In the genomic region with DNA sequence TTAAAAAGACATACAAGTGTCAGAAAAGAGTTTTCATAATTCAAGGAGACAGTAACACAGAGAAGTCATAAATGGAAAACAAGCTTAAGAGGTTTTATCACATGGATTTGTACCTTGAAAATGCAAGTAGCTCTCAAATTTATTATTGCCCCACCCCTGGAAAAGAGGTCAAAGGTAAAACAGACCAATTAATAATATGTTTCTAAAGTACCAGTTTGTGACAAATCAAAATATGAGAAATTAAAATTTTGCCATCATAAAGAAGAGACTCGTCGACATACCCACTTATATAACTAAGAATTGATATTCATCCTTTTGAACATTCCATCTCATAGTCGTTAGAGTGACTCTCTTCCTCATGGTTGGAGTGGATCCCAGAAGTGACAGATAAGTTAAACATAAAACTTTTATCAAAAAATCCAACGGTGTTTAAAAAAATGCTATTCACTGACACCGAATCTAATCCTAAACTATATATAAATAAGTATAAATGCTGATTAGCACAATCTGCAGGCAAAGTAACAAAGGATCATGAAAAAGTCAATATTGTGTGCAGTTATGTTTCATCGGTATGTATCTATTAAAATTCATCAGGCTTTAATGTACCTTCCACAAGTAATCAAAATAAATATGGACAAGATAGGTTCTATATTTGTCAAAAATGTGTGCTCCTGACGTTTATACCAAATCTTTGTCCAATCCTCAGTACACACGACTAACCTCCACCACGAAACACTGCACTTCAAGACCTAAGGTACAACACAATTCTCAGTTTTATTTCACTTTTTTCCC, we compare ENCODE assay signal across 9 cellular contexts. TPM values are rescaled to one million over a fixed set of nuclear protein-coding genes. Genes with fewer than 3 reads are reported as not detected.
DNase-seq lines count a peak whose midpoint lies in the region; ATAC-seq and TF ChIP-seq lines count a peak whose summit lies in the region.
"Had no signal": no experiment of that assay in that cellular context is flagged by ENCODE, and none has a peak within 500 bp of the region (broad histone marks: within the 10 kb centered on the region; RNA-seq: fewer than 3 reads in every experiment).

No MANE protein-coding gene starts in this region.

- peak overlapping the region; percentile 76 to 98 (median 91) for H3K4me3 ChIP-seq in heart right ventricle
- peak overlapping the region; percentile 83 to 92 (median 89) for H3K4me3 ChIP-seq in breast epithelium
- H3K4me3 ChIP-seq in vagina, result peak overlapping the region; percentile 88 to 92

- no peaks in the 10 kb centered on the region for H3K36me3 Mint-ChIP-seq in memory B cell
- no peaks in the 10 kb centered on the region for H3K36me3 Mint-ChIP-seq in activated CD4-positive, alpha-beta T cell treated with anti-CD3 and anti-CD28 coated beads, Interleukin-2, amount 10 ng/mL, durations not matched to agents 24 days and 14 days (ENCODE audit: low read depth)

- ATAC-seq in heart right ventricle (no peak), memory B cell (ENCODE audit: low read depth) (no peak)

- no peaks in the 10 kb centered on the region for H3K36me3 ChIP-seq in heart right ventricle
- no peaks in the 10 kb centered on the region for H3K36me3 ChIP-seq in breast epithelium
- H3K36me3 ChIP-seq in vagina, result no peaks in the 10 kb centered on the region

- H3K4me1 ChIP-seq in heart right ventricle (peaks cover under 1 to 76% (median 46%) of the 10 kb centered on the region in 9 donors), breast epithelium (no peaks in the 10 kb centered on the region), vagina (peaks cover 68% of the 10 kb centered on the region)

- H3K27ac ChIP-seq in heart right ventricle (peak overlapping the region in 9 of 10 donors; percentile 6 to 99 (median 96)), breast epithelium (peak overlapping the region; percentile 97 to 98), vagina (peak overlapping the region; percentile 98)

- no peak overlapping the region for H3K4me3 Mint-ChIP-seq in memory B cell
- H3K4me3 Mint-ChIP-seq in activated CD4-positive, alpha-beta T cell treated with anti-CD3 and anti-CD28 coated beads, Interleukin-2, amount 10 ng/mL, durations not matched to agents 24 days and 14 days, result no peak overlapping the region

- TF ChIP-seq CTCF in heart right ventricle (IDR thresholded peaks at IDR 0.05) (no peak), breast epithelium (IDR thresholded peaks at IDR 0.05) (no peak), vagina (IDR thresholded peaks at IDR 0.05) (no peak), GM10266 (IDR thresholded peaks at IDR 0.05; ENCODE audit: control insufficient read depth, insufficient read depth, low read depth, missing control alignments) (no peak)

- no peaks in the 10 kb centered on the region for H3K27me3 ChIP-seq in heart right ventricle
- H3K27me3 ChIP-seq in breast epithelium, result no peaks in the 10 kb centered on the region
- H3K27me3 ChIP-seq in vagina, result no peaks in the 10 kb centered on the region

- 25 to 31% methylated on average over 9 of the region's 9 CpGs for WGBS in heart right ventricle, 2 donors

- intact Hi-C loops in heart right ventricle (cut with DNase I) (loop anchor here in 3 of 10 donors (5.0 to 10.0 kb wide), 3 partner anchors 54 to 123 kb away; no protein-coding TSS in a partner anchor), cardiac septum (cut with DNase I) (no loop called here), breast epithelium (cut with DNase I; ENCODE audit: low total_unique reads) (no loop called here), vagina (cut with DNase I) (no loop called here)
- intact Hi-C loops in activated CD4-positive, alpha-beta T cell treated with anti-CD3 and anti-CD28 coated beads, Interleukin-2, amount 10 ng/mL, durations not matched to agents 24 days and 14 days (cut with micrococcal nuclease), result no loop called here

- H3K9me3 ChIP-seq in heart right ventricle, result no peaks in the 10 kb centered on the region
- H3K9me3 ChIP-seq in breast epithelium, result no peaks in the 10 kb centered on the region
- H3K9me3 ChIP-seq in vagina, result no peaks in the 10 kb centered on the region

- no peaks in the 10 kb centered on the region for H3K9me3 Mint-ChIP-seq in memory B cell
- H3K9me3 Mint-ChIP-seq in activated CD4-positive, alpha-beta T cell treated with anti-CD3 and anti-CD28 coated beads, Interleukin-2, amount 10 ng/mL, durations not matched to agents 24 days and 14 days, result no peaks in the 10 kb centered on the region

- TF ChIP-seq POLR2A in breast epithelium (IDR thresholded peaks at IDR 0.05) (no peak), vagina (IDR thresholded peaks at IDR 0.05) (no peak)

- H3K4me1 Mint-ChIP-seq in memory B cell, result peaks cover 43% of the 10 kb centered on the region
- peaks cover 51% of the 10 kb centered on the region for H3K4me1 Mint-ChIP-seq in activated CD4-positive, alpha-beta T cell treated with anti-CD3 and anti-CD28 coated beads, Interleukin-2, amount 10 ng/mL, durations not matched to agents 24 days and 14 days

- DNase-seq in heart right ventricle (no peak), cardiac septum (ENCODE audit: low spot score) (no peak), breast epithelium (ENCODE audit: low spot score in 2 of 2) (no peak), memory B cell (ENCODE audit: low spot score in 2 of 2) (no peak), vagina (ENCODE audit: extremely low spot score in 2 of 2) (no peak), HT-29 (ENCODE audit: low spot score) (no peak), GM10266 (ENCODE audit: extremely low spot score) (no peak)
- DNase-seq in activated CD4-positive, alpha-beta T cell treated with anti-CD3 and anti-CD28 coated beads, Interleukin-2, amount 10 ng/mL, durations not matched to agents 24 days and 14 days, result no peak
- DNase-seq: NCI-H1436 had no signal

- H3K27me3 Mint-ChIP-seq in memory B cell, result no peaks in the 10 kb centered on the region
- H3K27me3 Mint-ChIP-seq in activated CD4-positive, alpha-beta T cell treated with anti-CD3 and anti-CD28 coated beads, Interleukin-2, amount 10 ng/mL, durations not matched to agents 24 days and 14 days, result peaks cover 6% of the 10 kb centered on the region

- H3K27ac Mint-ChIP-seq in memory B cell, result peak overlapping the region; percentile 98
- H3K27ac Mint-ChIP-seq in activated CD4-positive, alpha-beta T cell treated with anti-CD3 and anti-CD28 coated beads, Interleukin-2, amount 10 ng/mL, durations not matched to agents 24 days and 14 days, result no peak overlapping the region

RNA-seq across cellular contexts. Expression of gene CORO1C, which starts 2.3 kb away (rescaled TPM):
- total RNA-seq in heart right ventricle (10 to 100 TPM; 50.2 to 88.6 (median 59.1) TPM), cardiac septum (74.7 TPM), breast epithelium (100 to 1,000 TPM; 121 to 155 (median 149) TPM), vagina (189 TPM)
- polyA plus RNA-seq in heart right ventricle, result 10 to 100 TPM; 25.5 to 34.5 TPM
- 64.6 and 70.1 TPM in 2 replicates for total RNA-seq in activated CD4-positive, alpha-beta T cell treated with anti-CD3 and anti-CD28 coated beads, Interleukin-2, amount 10 ng/mL, durations not matched to agents 24 days and 14 days
- 62.9 and 67.5 TPM in 2 replicates for total RNA-seq in HT-29 (2014; rRNA removed; shearing (Covaris generic))
